Comparison of ENCODE assay signal across 8 cellular contexts in the genomic region with DNA sequence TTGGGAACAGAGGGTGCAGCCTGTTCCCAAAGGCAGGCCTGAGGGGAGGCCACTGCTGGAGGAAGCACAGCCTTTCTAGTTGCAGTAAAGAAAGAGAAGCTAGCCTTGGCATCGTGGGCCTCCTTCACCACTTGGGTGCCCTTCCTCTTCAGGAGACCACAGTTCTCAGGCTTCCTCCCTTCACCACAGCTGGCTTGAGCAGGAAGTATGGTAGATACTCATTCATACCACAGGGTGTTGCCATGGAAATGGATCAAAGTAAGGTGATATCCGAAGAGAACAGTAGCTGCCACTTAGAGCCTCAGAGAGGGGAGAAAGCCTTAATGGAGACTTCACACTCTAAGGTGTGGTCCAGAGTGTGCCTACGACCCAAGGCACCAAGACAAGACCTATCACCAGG.
DNase-seq lines count a peak whose midpoint lies in the region; ATAC-seq lines count a peak whose summit lies in the region.
"Had no signal": no experiment of that assay in that cellular context is flagged by ENCODE, and none has a peak within 500 bp of the region (broad histone marks: within the 10 kb centered on the region; RNA-seq: fewer than 3 reads in every experiment).

No MANE protein-coding gene starts in this region.

- H3K4me1 ChIP-seq in effector memory CD4-positive, alpha-beta T cell (ENCODE audit: control insufficient read depth, insufficient read depth, low read length, poor library complexity, severe bottlenecking), result peaks cover 44% of the 10 kb centered on the region

- no peaks in the 10 kb centered on the region for H3K27me3 ChIP-seq in effector memory CD4-positive, alpha-beta T cell (replicated peaks; ENCODE audit: control insufficient read depth, insufficient read depth, low read length, poor library complexity, severe bottlenecking)

- ATAC-seq in GM19324 (IDR thresholded peaks at IDR 0.05; ENCODE audit: low FRiP score, unreplicated experiment) (peak; percentile 62), HG03064 (IDR thresholded peaks at IDR 0.05; ENCODE audit: low read depth, unreplicated experiment) (peak; percentile 57)
- ATAC-seq: Panc1 had no signal

- peak overlapping the region; percentile 63 for H3K27ac ChIP-seq in effector memory CD4-positive, alpha-beta T cell (ENCODE audit: insufficient read depth, low read length, poor library complexity, severe bottlenecking)

- DNase-seq in T follicular helper cell (ENCODE audit: low read depth), result peak; percentile 49
- peak; percentile 66 to 69 (median 67) for DNase-seq in effector memory CD4-positive, alpha-beta T cell
- no peak for DNase-seq in ecto neural progenitor cell (ENCODE audit: low spot score)
- no peak for DNase-seq in NCI-H1436 (lab: John Stamatoyannopoulos, UW)
- DNase-seq in G401 (ENCODE audit: low spot score), result no peak

- no peak overlapping the region for H3K4me3 ChIP-seq in effector memory CD4-positive, alpha-beta T cell (ENCODE audit: insufficient read depth, low read depth, low read length, poor library complexity, severe bottlenecking)

- in situ Hi-C loops in G401 (cut with HindIII; ENCODE audit: low sequenced_read_pairs), result no loop called here

- H3K36me3 ChIP-seq in effector memory CD4-positive, alpha-beta T cell (ENCODE audit: control insufficient read depth, insufficient read depth, low read length), result no peaks in the 10 kb centered on the region

- no peaks in the 10 kb centered on the region for H3K9me3 ChIP-seq in effector memory CD4-positive, alpha-beta T cell (ENCODE audit: control insufficient read depth, low read length)

Comparison
In these comparisons a context has a peak if more than half of its experiments do, and no peak if none do; other contexts are left out.
1. DNase-seq: peak in T follicular helper cell (single experiment) and effector memory CD4-positive, alpha-beta T cell (3 of 3); none in ecto neural progenitor cell (single experiment), NCI-H1436 (single experiment) and G401 (single experiment).